ENCODE assay signal across 16 cellular contexts in the genomic region with DNA sequence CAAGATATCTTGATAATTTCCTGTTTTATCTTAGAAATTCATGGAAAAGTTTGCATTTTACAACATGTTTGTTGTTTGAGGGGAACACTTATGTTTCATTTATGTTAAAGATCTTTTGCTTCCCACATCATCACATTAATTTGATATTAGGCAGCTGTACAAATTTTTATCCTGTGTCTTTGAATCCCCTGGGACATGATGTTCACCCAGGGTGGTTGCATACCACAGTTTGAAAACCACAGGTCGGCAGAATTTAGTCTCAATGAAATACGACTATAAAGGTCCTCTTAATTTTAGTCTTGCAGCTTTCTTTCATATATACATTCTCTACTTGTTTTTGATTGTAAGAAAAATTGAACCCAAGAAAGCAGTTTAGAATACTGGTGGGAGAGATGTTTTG. TPM values are rescaled to one million over a fixed set of nuclear protein-coding genes. Genes with fewer than 3 reads are reported as not detected.
DNase-seq lines count a peak whose midpoint lies in the region; ATAC-seq and TF ChIP-seq lines count a peak whose summit lies in the region.
"Had no signal": no experiment of that assay in that cellular context is flagged by ENCODE, and none has a peak within 500 bp of the region (broad histone marks: within the 10 kb centered on the region; RNA-seq: fewer than 3 reads in every experiment).

No MANE protein-coding gene starts in this region.

- no peak for DNase-seq in stimulated activated naive CD8-positive, alpha-beta T cell treated with anti-CD3 and anti-CD28 coated beads, Interleukin-15, Interleukin-2, amounts not matched to agents 100 U/mL and 50 U/mL, for 24 hours
- no peak for DNase-seq in activated naive CD8-positive, alpha-beta T cell treated with anti-CD3 and anti-CD28 coated beads, Interleukin-2, amount 50 U/mL, for 24 hours
- DNase-seq in osteocyte (ENCODE audit: extremely low spot score, unreplicated experiment) (no peak), epidermal melanocyte (ENCODE audit: insufficient read length, low spot score) (no peak)
- no peak for DNase-seq in activated naive CD4-positive, alpha-beta T cell (lab: John Stamatoyannopoulos, UW)
- DNase-seq: CD8-positive, alpha-beta memory T cell; H7; NCI-H1417 treated with DMSO at 0.1 percent for 48 hours; NCI-H2081; NCI-H510A treated with DMSO at 0.1 percent for 48 hours; RPMI8226 had no signal

- no peaks in the 10 kb centered on the region for H3K27me3 Mint-ChIP-seq in stimulated activated naive CD8-positive, alpha-beta T cell treated with anti-CD3 and anti-CD28 coated beads, Interleukin-15, Interleukin-2, amounts not matched to agents 100 ng/mL and 50 ng/mL, for 24 hours
- no peaks in the 10 kb centered on the region for H3K27me3 Mint-ChIP-seq in activated naive CD8-positive, alpha-beta T cell treated with anti-CD3 and anti-CD28 coated beads, Interleukin-2, amount 50 U/mL, for 24 hours
- no peaks in the 10 kb centered on the region for H3K27me3 Mint-ChIP-seq in osteocyte (ENCODE audit: unreplicated experiment)
- H3K27me3 Mint-ChIP-seq: CD8-positive, alpha-beta memory T cell had no signal

- H3K27ac Mint-ChIP-seq in stimulated activated naive CD8-positive, alpha-beta T cell treated with anti-CD3 and anti-CD28 coated beads, Interleukin-15, Interleukin-2, amounts not matched to agents 100 ng/mL and 50 ng/mL, for 24 hours, result peak overlapping the region; percentile 43
- peak overlapping the region; percentile 36 for H3K27ac Mint-ChIP-seq in activated naive CD8-positive, alpha-beta T cell treated with anti-CD3 and anti-CD28 coated beads, Interleukin-2, amount 50 U/mL, for 24 hours
- H3K27ac Mint-ChIP-seq in osteocyte (ENCODE audit: unreplicated experiment), result peak overlapping the region; percentile 21

- peaks cover 29% of the 10 kb centered on the region for H3K4me1 Mint-ChIP-seq in stimulated activated naive CD8-positive, alpha-beta T cell treated with anti-CD3 and anti-CD28 coated beads, Interleukin-15, Interleukin-2, amounts not matched to agents 100 ng/mL and 50 ng/mL, for 24 hours (ENCODE audit: low read depth)
- peaks cover 27% of the 10 kb centered on the region for H3K4me1 Mint-ChIP-seq in activated naive CD8-positive, alpha-beta T cell treated with anti-CD3 and anti-CD28 coated beads, Interleukin-2, amount 50 U/mL, for 24 hours
- peaks cover 11% of the 10 kb centered on the region for H3K4me1 Mint-ChIP-seq in osteocyte (ENCODE audit: unreplicated experiment)

- no peak for TF ChIP-seq CTCF in osteocyte (IDR thresholded peaks at IDR 0.05)

- H3K36me3 Mint-ChIP-seq in stimulated activated naive CD8-positive, alpha-beta T cell treated with anti-CD3 and anti-CD28 coated beads, Interleukin-15, Interleukin-2, amounts not matched to agents 100 ng/mL and 50 ng/mL, for 24 hours (ENCODE audit: low read depth), result peaks cover 29% of the 10 kb centered on the region
- H3K36me3 Mint-ChIP-seq in activated naive CD8-positive, alpha-beta T cell treated with anti-CD3 and anti-CD28 coated beads, Interleukin-2, amount 50 U/mL, for 24 hours (ENCODE audit: low read depth), result peaks cover 41% of the 10 kb centered on the region
- H3K36me3 Mint-ChIP-seq in osteocyte (ENCODE audit: unreplicated experiment), result peaks cover 25% of the 10 kb centered on the region

- no peaks in the 10 kb centered on the region for H3K9me3 Mint-ChIP-seq in stimulated activated naive CD8-positive, alpha-beta T cell treated with anti-CD3 and anti-CD28 coated beads, Interleukin-15, Interleukin-2, amounts not matched to agents 100 ng/mL and 50 ng/mL, for 24 hours
- no peaks in the 10 kb centered on the region for H3K9me3 Mint-ChIP-seq in activated naive CD8-positive, alpha-beta T cell treated with anti-CD3 and anti-CD28 coated beads, Interleukin-2, amount 50 U/mL, for 24 hours
- H3K9me3 Mint-ChIP-seq in osteocyte (ENCODE audit: unreplicated experiment), result no peaks in the 10 kb centered on the region
- H3K9me3 Mint-ChIP-seq: CD8-positive, alpha-beta memory T cell had no signal

- H3K4me3 Mint-ChIP-seq in stimulated activated naive CD8-positive, alpha-beta T cell treated with anti-CD3 and anti-CD28 coated beads, Interleukin-15, Interleukin-2, amounts not matched to agents 100 ng/mL and 50 ng/mL, for 24 hours, result no peak overlapping the region
- H3K4me3 Mint-ChIP-seq in activated naive CD8-positive, alpha-beta T cell treated with anti-CD3 and anti-CD28 coated beads, Interleukin-2, amount 50 U/mL, for 24 hours, result peak overlapping the region; percentile 28
- H3K4me3 Mint-ChIP-seq in osteocyte (ENCODE audit: unreplicated experiment), result no peak overlapping the region

- no peak for ATAC-seq in stimulated activated naive CD8-positive, alpha-beta T cell treated with anti-CD3 and anti-CD28 coated beads, Interleukin-15, Interleukin-2, amounts not matched to agents 100 U/mL and 50 U/mL, for 24 hours
- ATAC-seq in activated naive CD8-positive, alpha-beta T cell treated with anti-CD3 and anti-CD28 coated beads, Interleukin-2, amount 50 U/mL, for 24 hours, result no peak
- ATAC-seq in GM18517 (IDR thresholded peaks at IDR 0.05; ENCODE audit: unreplicated experiment) (no peak), GM21390 (IDR thresholded peaks at IDR 0.05; ENCODE audit: unreplicated experiment) (no peak)
- ATAC-seq: A549, HepG2 had no signal

RNA-seq across cellular contexts. Expression of gene NAA35, which starts 3.7 kb away (rescaled TPM):
- 18.8 and 20.0 TPM in 2 replicates for total RNA-seq in osteocyte
